28 cellular contexts compared by ENCODE assay signal in the genomic region with DNA sequence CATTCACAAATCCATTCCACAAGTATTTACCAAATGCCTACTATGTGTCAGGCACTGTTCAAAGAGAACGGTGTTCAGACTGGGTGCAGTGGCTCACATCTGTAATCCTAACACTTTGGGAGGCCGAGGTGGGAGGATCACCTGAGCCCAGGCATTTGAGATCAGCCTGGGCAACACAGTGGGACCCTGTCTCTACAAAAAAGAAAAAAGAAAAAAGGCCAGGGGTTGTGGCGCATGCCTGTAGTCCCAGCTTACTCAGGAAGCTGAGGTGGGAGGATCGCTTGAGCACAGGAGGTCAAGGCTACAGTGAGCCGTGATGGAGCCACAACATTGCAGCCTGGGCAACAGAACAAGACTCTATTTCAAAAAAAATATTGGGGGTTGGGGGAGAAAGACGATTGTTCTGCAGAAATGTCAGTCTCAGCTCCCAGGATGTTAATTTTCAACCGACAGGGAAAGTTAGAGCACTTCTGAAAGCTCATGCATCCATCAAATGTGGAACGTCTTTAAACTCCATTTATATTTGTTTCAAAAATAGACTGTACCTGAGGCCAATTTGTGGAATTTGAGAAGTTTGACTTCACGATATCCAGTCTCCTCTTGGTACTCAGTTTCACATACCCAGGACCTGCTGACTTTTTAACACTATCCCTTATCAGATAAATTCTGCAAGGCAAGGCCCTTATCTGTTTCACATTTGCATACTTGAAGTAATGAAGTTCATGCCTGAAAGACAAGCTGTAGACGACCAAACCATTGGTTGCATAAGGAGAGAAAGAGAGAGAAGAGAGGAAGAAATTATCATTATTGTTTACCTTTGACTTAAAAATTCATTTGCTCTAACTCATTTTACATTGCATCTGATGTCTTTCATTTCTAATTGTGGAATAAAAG. TPM values are rescaled to one million over a fixed set of nuclear protein-coding genes. Genes with fewer than 3 reads are reported as not detected.
DNase-seq lines count a peak whose midpoint lies in the region; ATAC-seq, FAIRE-seq and TF ChIP-seq lines count a peak whose summit lies in the region.
"Had no signal": no experiment of that assay in that cellular context is flagged by ENCODE, and none has a peak within 500 bp of the region (broad histone marks: within the 10 kb centered on the region; RNA-seq: fewer than 3 reads in every experiment).

No MANE protein-coding gene starts in this region.

- no peaks in the 10 kb centered on the region for H3K79me2 ChIP-seq in K562 (ENCODE audit: control insufficient read depth, insufficient read depth, low read length)

- H3K27me3 ChIP-seq in BLaER1 treated with 17β-estradiol and CSF1 and Interleukin-3, amounts not matched to agents 10 nM and 100 nM: no peaks in the 10 kb centered on the region
- no peaks in the 10 kb centered on the region for H3K27me3 ChIP-seq in K562 (ENCODE audit: control insufficient read depth in 2 of 2, insufficient read depth in 2 of 2, low read length in 2 of 2)
- no peaks in the 10 kb centered on the region for H3K27me3 ChIP-seq in mesenchymal stem cell (ENCODE audit: control insufficient read depth in 1 of 2, insufficient read depth in 1 of 2, low read length in 2 of 2)
- H3K27me3 ChIP-seq: pancreas, Peyer's patch, thyroid gland had no signal

- POLR2A ChIA-PET in K562 (lab: Yijun Ruan, JAX): interaction anchor here (0.5 to 1.8 kb wide), 9 partner anchors 9 to 796 kb away, joined by 3 to 8 read pairs (median 4); a partner anchor contains a TSS

- TF ChIP-seq CTCF in K562 (IDR thresholded peaks at IDR 0.05 in 2 of 3, conservative IDR thresholded peaks at IDR 0.05 in 1 of 3; ENCODE audit: insufficient read depth in 2 of 3, low read depth in 1 of 3, low read length in 3 of 3) (no peak), foreskin fibroblast (IDR thresholded peaks at IDR 0.05; ENCODE audit: low read depth, low read length) (no peak)

- BruUV-seq in K562 (replicated peaks; lab: Mats Ljungman, UMichigan): no TSS peak

- H3K4me1 Mint-ChIP-seq in T-helper 2 cell treated with Interferon-gamma antibody and Interleukin-4, amounts not matched to agents 5 μg/mL and 100 μg/mL, for 36 hours (ENCODE audit: low read depth): peaks cover 2% of the 10 kb centered on the region
- H3K4me1 Mint-ChIP-seq: activated B cell treated with CpG ODN at 0.5 μM for 24 hours had no signal

- peak; percentile 39 for ATAC-seq in K562
- ATAC-seq in HG03280 (IDR thresholded peaks at IDR 0.05; ENCODE audit: unreplicated experiment): no peak
- ATAC-seq: mucosa of descending colon; pancreas; right cardiac atrium; stimulated activated naive CD8-positive, alpha-beta T cell treated with anti-CD3 and anti-CD28 coated beads, Interleukin-15, Interleukin-2, amounts not matched to agents 100 U/mL and 50 U/mL, for 24 hours had no signal

- no peak overlapping the region for H3K4me3 Mint-ChIP-seq in T-helper 2 cell treated with Interferon-gamma antibody and Interleukin-4, amounts not matched to agents 5 μg/mL and 100 μg/mL, for 36 hours
- H3K4me3 Mint-ChIP-seq: activated B cell treated with CpG ODN at 0.5 μM for 24 hours; activated CD4-positive, alpha-beta memory T cell treated with anti-CD3 and anti-CD28 coated beads, Interleukin-2, amount 10 ng/mL, durations not matched to agents 7 days and 5 days; activated naive CD8-positive, alpha-beta T cell; nephron progenitor cell had no signal

- H4K20me1 ChIP-seq in BLaER1 treated with 17β-estradiol and CSF1 and Interleukin-3, amounts not matched to agents 10 nM and 100 nM: no peaks in the 10 kb centered on the region
- no peaks in the 10 kb centered on the region for H4K20me1 ChIP-seq in K562 (replicated peaks; ENCODE audit: control insufficient read depth, insufficient read depth, low read length)

- 0 out of 4 replicates have a peak, but pooled peaks of 1 of the 2 experiments have one; percentile 22 for TF ChIP-seq RAD21 in K562 (CRISPR knock-in tag; conservative IDR thresholded peaks at IDR 0.05 in 1 of 2, IDR thresholded peaks at IDR 0.05 in 1 of 2)

- H2AFZ ChIP-seq in K562 (ENCODE audit: low read depth, low read length): peak overlapping the region; percentile 66
- no peak overlapping the region for H2AFZ ChIP-seq in mesenchymal stem cell (ENCODE audit: low read depth, low read length)

- TF ChIP-seq EP300 in K562 (IDR thresholded peaks at IDR 0.05; ENCODE audit: low read length): peak; percentile 33; the same call in 1 of the 2 replicates

- H3K27ac ChIP-seq in BLaER1 treated with 17β-estradiol and CSF1 and Interleukin-3, amounts not matched to agents 10 nM and 100 nM: peak overlapping the region in 6 of 11 experiments; percentile 5 to 62 (median 47); a peak in 5 of 22 replicates
- H3K27ac ChIP-seq in K562 (ENCODE audit: extremely low read depth, low read depth, low read length) (peak overlapping the region; percentile 80), mesenchymal stem cell (ENCODE audit: low read length, poor library complexity, severe bottlenecking) (peak overlapping the region; percentile 98)
- H3K27ac ChIP-seq: C4-2B, dorsolateral prefrontal cortex, pancreas, Peyer's patch, thyroid gland had no signal

- H3K4me1 ChIP-seq in BLaER1 treated with 17β-estradiol and CSF1 and Interleukin-3, amounts not matched to agents 10 nM and 100 nM: peaks cover 6 to 28% (median 21%) of the 10 kb centered on the region in 10 experiments; a peak in 19 of 20 replicates
- H3K4me1 ChIP-seq in K562 (replicated peaks in 1 of 2; ENCODE audit: control insufficient read depth in 2 of 2, insufficient read depth in 2 of 2, low read length in 2 of 2) (peaks cover 10 to 77% of the 10 kb centered on the region in 2 experiments), mesenchymal stem cell (ENCODE audit: control insufficient read depth, insufficient read depth, low read depth, low read length) (peaks cover 8% of the 10 kb centered on the region)
- H3K4me1 ChIP-seq: pancreas, Peyer's patch, thyroid gland had no signal

- no peak overlapping the region for H2BK12ac ChIP-seq in mesenchymal stem cell (ENCODE audit: low read length in 2 of 2)

- H3K9ac ChIP-seq in BLaER1 treated with 17β-estradiol and CSF1 and Interleukin-3, amounts not matched to agents 10 nM and 100 nM: no peak overlapping the region
- H3K9ac ChIP-seq in K562 (ENCODE audit: insufficient read depth in 1 of 2, low read depth in 2 of 2, low read length in 2 of 2) (peak overlapping the region; percentile 2 to 16; a peak in 1 of 4 replicates), mesenchymal stem cell (ENCODE audit: low read length) (no peak overlapping the region)

- no peaks in the 10 kb centered on the region for H3K9me3 ChIP-seq in BLaER1 treated with 17β-estradiol and CSF1 and Interleukin-3, amounts not matched to agents 10 nM and 100 nM (replicated peaks in 1 of 11)
- no peaks in the 10 kb centered on the region for H3K9me3 ChIP-seq in K562 (replicated peaks; ENCODE audit: control insufficient read depth, insufficient read depth, low read depth, low read length)
- H3K9me3 ChIP-seq in mesenchymal stem cell (ENCODE audit: control insufficient read depth, low read length): no peaks in the 10 kb centered on the region
- H3K9me3 ChIP-seq: mucosa of descending colon, pancreas, Peyer's patch, thyroid gland had no signal

- H3K14ac ChIP-seq in mesenchymal stem cell (ENCODE audit: low read length in 2 of 2): no peak overlapping the region

- no peaks in the 10 kb centered on the region for H3K9me1 ChIP-seq in K562 (ENCODE audit: control insufficient read depth, insufficient read depth, low read length)

- no peak overlapping the region for H4K91ac ChIP-seq in mesenchymal stem cell (ENCODE audit: low read length)

- TF ChIP-seq POLR2A in K562 (conservative IDR thresholded peaks at IDR 0.05): no peak

- peak overlapping the region; percentile 88 for H2AK5ac ChIP-seq in mesenchymal stem cell (ENCODE audit: low read length, severe bottlenecking)

- H3K4me2 ChIP-seq in BLaER1 treated with 17β-estradiol and CSF1 and Interleukin-3, amounts not matched to agents 10 nM and 100 nM: peak overlapping the region in 6 of 11 experiments; percentile 48 to 74 (median 58); a peak in 10 of 22 replicates
- H3K4me2 ChIP-seq in K562 (ENCODE audit: insufficient read depth, low read length) (peak overlapping the region; percentile 38; the same call in 1 of the 2 replicates), mesenchymal stem cell (ENCODE audit: low read length, poor library complexity, severe bottlenecking) (peak overlapping the region; percentile 8)

- no peak overlapping the region for H3K23ac ChIP-seq in mesenchymal stem cell (ENCODE audit: low read length in 2 of 2)

- no peak overlapping the region for H2BK120ac ChIP-seq in mesenchymal stem cell (ENCODE audit: low read depth, low read length)

- no peak overlapping the region for H2BK15ac ChIP-seq in mesenchymal stem cell (ENCODE audit: low read depth, poor library complexity, severe bottlenecking)

- DNase-seq in NCI-H226: peak; percentile 59
- DNase-seq in K562 (ENCODE audit: extremely low read depth in 1 of 4, low spot score in 3 of 4): peak in 3 of 4 experiments; percentile 34 to 59 (median 34)
- no peak for DNase-seq in mesenchymal stem cell
- no peak for DNase-seq in HCEC 1CT
- no peak for DNase-seq in T-helper 2 cell treated with Interferon-gamma antibody and Interleukin-4, amounts not matched to agents 5 μg/mL and 100 μg/mL, for 36 hours (ENCODE audit: low spot score)
- no peak for DNase-seq in foreskin fibroblast
- DNase-seq: activated B cell treated with CpG ODN at 0.5 μM for 24 hours; activated CD4-positive, alpha-beta memory T cell treated with anti-CD3 and anti-CD28 coated beads, Interleukin-2, amount 10 ng/mL, durations not matched to agents 7 days and 5 days; dorsolateral prefrontal cortex; foreskin melanocyte; H7; hypothalamus; mucosa of descending colon; NCI-H1436; NCI-H524; nephron progenitor cell; pancreas; Peyer's patch; right cardiac atrium; stimulated activated naive CD8-positive, alpha-beta T cell treated with anti-CD3 and anti-CD28 coated beads, Interleukin-15, Interleukin-2, amounts not matched to agents 100 U/mL and 50 U/mL, for 24 hours; T-helper 2 cell; thyroid gland had no signal

- no peaks in the 10 kb centered on the region for H3K36me3 Mint-ChIP-seq in T-helper 2 cell treated with Interferon-gamma antibody and Interleukin-4, amounts not matched to agents 5 μg/mL and 100 μg/mL, for 36 hours (ENCODE audit: low read depth)
- H3K36me3 Mint-ChIP-seq: activated naive CD8-positive, alpha-beta T cell had no signal

- no peaks in the 10 kb centered on the region for H3K9me3 Mint-ChIP-seq in T-helper 2 cell treated with Interferon-gamma antibody and Interleukin-4, amounts not matched to agents 5 μg/mL and 100 μg/mL, for 36 hours
- H3K9me3 Mint-ChIP-seq: activated B cell treated with CpG ODN at 0.5 μM for 24 hours; activated CD4-positive, alpha-beta memory T cell treated with anti-CD3 and anti-CD28 coated beads, Interleukin-2, amount 10 ng/mL, durations not matched to agents 7 days and 5 days; activated T-helper 2 cell treated with anti-CD3 and anti-CD28 coated beads, Interferon-gamma antibody, Interleukin-2, Interleukin-4, amounts not matched to agents 10 μg/mL and 5 μg/mL and 100 μg/mL, durations not matched to agents 14 hours and 24 hours and 36 hours; nephron progenitor cell had no signal

- FAIRE-seq in K562 (lab: Jason Lieb, UNC): peak; percentile 6
- FAIRE-seq: GM12891, pancreas had no signal

- in situ Hi-C loops in K562 (cut with MboI): loop anchor here (25.0 kb wide), 1 partner anchor 762 kb away; no protein-coding TSS in a partner anchor

- H3K27ac Mint-ChIP-seq in T-helper 2 cell treated with Interferon-gamma antibody and Interleukin-4, amounts not matched to agents 5 μg/mL and 100 μg/mL, for 36 hours: no peak overlapping the region
- H3K27ac Mint-ChIP-seq: activated B cell treated with CpG ODN at 0.5 μM for 24 hours; activated CD4-positive, alpha-beta memory T cell treated with anti-CD3 and anti-CD28 coated beads, Interleukin-2, amount 10 ng/mL, durations not matched to agents 7 days and 5 days; activated naive CD8-positive, alpha-beta T cell; activated T-helper 2 cell treated with anti-CD3 and anti-CD28 coated beads, Interferon-gamma antibody, Interleukin-2, Interleukin-4, amounts not matched to agents 10 μg/mL and 5 μg/mL and 100 μg/mL, durations not matched to agents 14 hours and 24 hours and 36 hours; nephron progenitor cell had no signal

- no peaks in the 10 kb centered on the region for H3K36me3 ChIP-seq in BLaER1 treated with 17β-estradiol and CSF1 and Interleukin-3, amounts not matched to agents 10 nM and 100 nM
- H3K36me3 ChIP-seq in K562 (ENCODE audit: control insufficient read depth, insufficient read depth, low read length) (no peaks in the 10 kb centered on the region), mesenchymal stem cell (ENCODE audit: control insufficient read depth in 1 of 2, insufficient read depth in 2 of 2, low read depth in 1 of 2, low read length in 2 of 2) (no peaks in the 10 kb centered on the region)
- H3K36me3 ChIP-seq: pancreas, Peyer's patch, thyroid gland had no signal

- CTCF ChIA-PET in K562 (lab: Yijun Ruan, JAX; ENCODE audit: low intra/inter-chr PET ratio): interaction anchor here (0.6 kb wide), 1 partner anchor 101 kb away, joined by 3 read pairs; no protein-coding TSS in a partner anchor

- intact Hi-C loops in K562 (cut with micrococcal nuclease): no loop called here

- peak overlapping the region; percentile 75 for H2BK5ac ChIP-seq in mesenchymal stem cell (ENCODE audit: low read depth, low read length, poor library complexity, severe bottlenecking)

- H3K79me1 ChIP-seq in mesenchymal stem cell (replicated peaks; ENCODE audit: low read length, poor library complexity, severe bottlenecking): peaks cover 2% of the 10 kb centered on the region

- H3K4ac ChIP-seq in mesenchymal stem cell (ENCODE audit: low read depth in 1 of 2, low read length in 2 of 2): no peak overlapping the region

- WGBS in K562 (ENCODE audit: insufficient coverage, low coverage, missing lambda C conversion rate): 18% methylated on average over 10 of the region's 10 CpGs
- WGBS in mesenchymal stem cell: 67% methylated on average over 8 of the region's 10 CpGs

- H3K4me3 ChIP-seq in BLaER1 treated with 17β-estradiol and CSF1 and Interleukin-3, amounts not matched to agents 10 nM and 100 nM: no peak overlapping the region
- H3K4me3 ChIP-seq in K562 (no peak overlapping the region), mesenchymal stem cell (ENCODE audit: insufficient read depth in 1 of 2, low read depth in 1 of 2, low read length in 2 of 2) (no peak overlapping the region), foreskin fibroblast (ENCODE audit: low read depth in 1 of 2, low read length in 2 of 2) (no peak overlapping the region)
- H3K4me3 ChIP-seq: dorsolateral prefrontal cortex, mucosa of descending colon, pancreas, Peyer's patch, thyroid gland had no signal

- no peak overlapping the region for H3K18ac ChIP-seq in mesenchymal stem cell (ENCODE audit: low read depth in 1 of 2, low read length in 2 of 2)

- peak overlapping the region; percentile 28 for H4K8ac ChIP-seq in mesenchymal stem cell (ENCODE audit: low read length)

- H3K27me3 Mint-ChIP-seq in T-helper 2 cell treated with Interferon-gamma antibody and Interleukin-4, amounts not matched to agents 5 μg/mL and 100 μg/mL, for 36 hours (ENCODE audit: low read depth): peaks cover 9% of the 10 kb centered on the region
- H3K27me3 Mint-ChIP-seq: activated naive CD8-positive, alpha-beta T cell had no signal

RNA-seq across cellular contexts. Expression of gene BTN3A2, which starts 14.8 kb away (rescaled TPM):
- 20.7 and 24.8 TPM in 2 replicates for total RNA-seq in K562 (2011; cell fraction: chromatin; rRNA removed; ENCODE audit: low replicate concordance)
- total RNA-seq in K562 (2011; cell fraction: nucleolus; rRNA removed): 11.8 and 12.0 TPM in 2 replicates
- total RNA-seq in K562 (2011; cell fraction: nucleoplasm; rRNA removed): 14.7 and 20.5 TPM in 2 replicates
- 2.7 and 3.1 TPM in 2 replicates for total RNA-seq in K562 (2014; rRNA removed)
- 5.8 and 6.8 TPM in 2 replicates for total RNA-seq in K562 (2014; rRNA removed; fragmentation: Illumina TruSeq; extraction: Trizol)
- 4.4 and 5.3 TPM in 2 replicates for total RNA-seq in K562 (2015; rRNA removed; fragmentation: Illumina TruSeq; extraction: Trizol)
- 5.1 and 6.4 TPM in 2 replicates for total RNA-seq in K562 (2021)
- polyA plus RNA-seq in K562 (2011; rRNA removed): 10.1 and 11.2 TPM in 2 replicates
- 3.7 and 5.9 TPM in 2 replicates for polyA plus RNA-seq in K562 (2011; cell fraction: cytosol; rRNA removed)
- polyA plus RNA-seq in K562 (2011; cell fraction: nucleus; rRNA removed): 19.2 and 19.7 TPM in 2 replicates
- 5.5 and 7.0 TPM in 2 replicates for polyA plus RNA-seq in K562 (2012)
- polyA plus RNA-seq in K562 (2014; fragmentation: Illumina TruSeq; extraction: Trizol): 6.1 and 7.6 TPM in 2 replicates
- polyA plus RNA-seq in K562 (2014; fragmentation: Nextera tagmentation; extraction: Ambion mirVana): 1 to 10 TPM; 3.5 to 7.5 TPM
- polyA plus RNA-seq in K562 (2014; rRNA removed): 6.2 and 7.7 TPM in 2 replicates
- 15.3 and 16.2 TPM in 2 replicates for polyA minus RNA-seq in K562 (2011; rRNA and poly(A)+ RNA removed)
- 4.1 and 5.9 TPM in 2 replicates for polyA minus RNA-seq in K562 (2011; cell fraction: cytosol; rRNA and poly(A)+ RNA removed)
- polyA minus RNA-seq in K562 (2011; cell fraction: nucleus; rRNA and poly(A)+ RNA removed): 4.7 and 11.4 TPM in 2 replicates
- 31.1 TPM for polyA plus RNA-seq in mesenchymal stem cell (2013, experiment 1 of 2)
- polyA plus RNA-seq in mesenchymal stem cell (2013, experiment 2 of 2): 32.3 TPM

RNA-seq across cellular contexts. Expression of gene BTN2A2, which starts 32.7 kb away (rescaled TPM):
- 52.6 and 53.2 TPM in 2 replicates for total RNA-seq in K562 (2011; cell fraction: chromatin; rRNA removed; ENCODE audit: low replicate concordance)
- total RNA-seq in K562 (2011; cell fraction: nucleolus; rRNA removed): 31.5 and 32.4 TPM in 2 replicates
- 41.5 and 49.2 TPM in 2 replicates for total RNA-seq in K562 (2011; cell fraction: nucleoplasm; rRNA removed)
- total RNA-seq in K562 (2014; rRNA removed) (5.9 and 8.1 TPM in 2 replicates), K562 (2014; rRNA removed; fragmentation: Illumina TruSeq; extraction: Trizol) (10.0 and 10.1 TPM in 2 replicates), K562 (2015; rRNA removed; fragmentation: Illumina TruSeq; extraction: Trizol) (7.9 and 8.6 TPM in 2 replicates), K562 (2021) (10.1 and 11.5 TPM in 2 replicates)
- polyA plus RNA-seq in K562 (2011; rRNA removed) (15.5 and 17.1 TPM in 2 replicates), K562 (2014; fragmentation: Illumina TruSeq; extraction: Trizol) (9.1 and 9.3 TPM in 2 replicates), K562 (2014; fragmentation: Nextera tagmentation; extraction: Ambion mirVana) (10 to 100 TPM in 1 of 2 experiments, 1 to 10 TPM in 1; 8.4 to 11.7 TPM), K562 (2014; rRNA removed) (10.2 and 11.9 TPM in 2 replicates)
- 11.3 and 11.6 TPM in 2 replicates for polyA plus RNA-seq in K562 (2011; cell fraction: cytosol; rRNA removed)
- 46.8 and 65.8 TPM in 2 replicates for polyA plus RNA-seq in K562 (2011; cell fraction: nucleus; rRNA removed)
- 8.6 and 14.3 TPM in 2 replicates for polyA plus RNA-seq in K562 (2012)
- 22.6 and 30.6 TPM in 2 replicates for polyA minus RNA-seq in K562 (2011; rRNA and poly(A)+ RNA removed)
- 6.9 and 8.7 TPM in 2 replicates for polyA minus RNA-seq in K562 (2011; cell fraction: cytosol; rRNA and poly(A)+ RNA removed)
- 23.0 and 33.8 TPM in 2 replicates for polyA minus RNA-seq in K562 (2011; cell fraction: nucleus; rRNA and poly(A)+ RNA removed)
- polyA plus RNA-seq in mesenchymal stem cell (2013, experiment 1 of 2): 14.4 TPM
- polyA plus RNA-seq in mesenchymal stem cell (2013, experiment 2 of 2): 13.8 TPM

RNA-seq across cellular contexts. Expression of gene BTN3A1, which starts 51.9 kb away (rescaled TPM):
- 27.1 and 31.9 TPM in 2 replicates for total RNA-seq in K562 (2011; cell fraction: chromatin; rRNA removed; ENCODE audit: low replicate concordance)
- total RNA-seq in K562 (2011; cell fraction: nucleolus; rRNA removed): 9.3 and 13.9 TPM in 2 replicates
- total RNA-seq in K562 (2011; cell fraction: nucleoplasm; rRNA removed): 16.0 and 21.1 TPM in 2 replicates
- total RNA-seq in K562 (2014; rRNA removed) (2.8 and 3.6 TPM in 2 replicates), K562 (2014; rRNA removed; fragmentation: Illumina TruSeq; extraction: Trizol) (4.3 and 4.7 TPM in 2 replicates), K562 (2015; rRNA removed; fragmentation: Illumina TruSeq; extraction: Trizol) (3.4 and 3.7 TPM in 2 replicates), K562 (2021) (3.9 and 4.2 TPM in 2 replicates)
- polyA plus RNA-seq in K562 (2011; rRNA removed) (8.5 and 11.2 TPM in 2 replicates), K562 (2014; fragmentation: Illumina TruSeq; extraction: Trizol) (4.2 and 4.7 TPM in 2 replicates), K562 (2014; fragmentation: Nextera tagmentation; extraction: Ambion mirVana) (1 to 10 TPM in 1 of 2 experiments, under 1 TPM in 1; 0.84 to 2.5 TPM), K562 (2014; rRNA removed) (4.0 and 4.1 TPM in 2 replicates)
- polyA plus RNA-seq in K562 (2011; cell fraction: cytosol; rRNA removed): 2.8 and 4.4 TPM in 2 replicates
- polyA plus RNA-seq in K562 (2011; cell fraction: nucleus; rRNA removed): 26.6 and 31.8 TPM in 2 replicates
- 3.9 and 10.6 TPM in 2 replicates for polyA plus RNA-seq in K562 (2012)
- polyA minus RNA-seq in K562 (2011; rRNA and poly(A)+ RNA removed): 9.1 and 10.0 TPM in 2 replicates
- polyA minus RNA-seq in K562 (2011; cell fraction: cytosol; rRNA and poly(A)+ RNA removed): 1.5 and 3.4 TPM in 2 replicates
- polyA minus RNA-seq in K562 (2011; cell fraction: nucleus; rRNA and poly(A)+ RNA removed): 6.9 and 12.1 TPM in 2 replicates
- polyA plus RNA-seq in mesenchymal stem cell (2013, experiment 1 of 2): 17.7 TPM
- polyA plus RNA-seq in mesenchymal stem cell (2013, experiment 2 of 2): 18.2 TPM

Comparison
In these comparisons a context has a peak if more than half of its experiments do, and no peak if none do; other contexts are left out.
1. H3K27ac ChIP-seq: peak in every context shown above with its lines; median percentile 98 in mesenchymal stem cell; 80 in K562; 47 in BLaER1 treated with 17β-estradiol and CSF1 and Interleukin-3, amounts not matched to agents 10 nM and 100 nM.
2. H3K9ac ChIP-seq: peak in K562 (2 of 2); none in BLaER1 treated with 17β-estradiol and CSF1 and Interleukin-3, amounts not matched to agents 10 nM and 100 nM (0 of 11) and mesenchymal stem cell (single experiment).
3. DNase-seq: peak in NCI-H226 (single experiment) and K562 (3 of 4); none in mesenchymal stem cell (single experiment), HCEC 1CT (single experiment), T-helper 2 cell treated with Interferon-gamma antibody and Interleukin-4, amounts not matched to agents 5 μg/mL and 100 μg/mL, for 36 hours (single experiment) and foreskin fibroblast (0 of 2).
4. Peak in every context shown above with its lines, with median percentiles within 50 percentile points of each other: H3K4me2 ChIP-seq.